Comparison of ENCODE assay signal across 28 cellular contexts in genomic region chr2:67295851-67296250, GRCh38.
DNase-seq lines count a peak whose midpoint lies in the region; ATAC-seq, FAIRE-seq and TF ChIP-seq lines count a peak whose summit lies in the region.
"Had no signal": no experiment of that assay in that cellular context is flagged by ENCODE, and none has a peak within 500 bp of the region (broad histone marks: within the 10 kb centered on the region; RNA-seq: fewer than 3 reads in every experiment).

No MANE protein-coding gene starts in this region.

- no peak for TF ChIP-seq RAD21 in A549 (conservative IDR thresholded peaks at IDR 0.05 in 1 of 2, IDR thresholded peaks at IDR 0.05 in 1 of 2)
- TF ChIP-seq RAD21 in neural cell (conservative IDR thresholded peaks at IDR 0.05): peak; percentile 35

- POLR2A ChIA-PET in A549 (lab: Yijun Ruan, JAX): no interaction called here

- H3K36me3 ChIP-seq in neural cell (ENCODE audit: insufficient read depth, low read length) (no peaks in the 10 kb centered on the region), right lobe of liver (no peaks in the 10 kb centered on the region)
- H3K36me3 ChIP-seq: lower lobe of right lung, neutrophil, spleen, tibial nerve had no signal

- no peaks in the 10 kb centered on the region for H3K79me2 ChIP-seq in neural cell (replicated peaks; ENCODE audit: insufficient read depth, low read length)

- H3K4me3 ChIP-seq in A549: no peak overlapping the region
- H3K4me3 ChIP-seq in neural cell (ENCODE audit: low read length): peak overlapping the region; percentile 40
- no peak overlapping the region for H3K4me3 ChIP-seq in right lobe of liver
- H3K4me3 ChIP-seq: lower lobe of right lung, spleen, tibial nerve had no signal

- H4K20me1 ChIP-seq in neural cell (ENCODE audit: insufficient read depth): no peaks in the 10 kb centered on the region

- TF ChIP-seq CTCF in A549 (IDR thresholded peaks at IDR 0.05): no peak
- TF ChIP-seq CTCF in neural cell (IDR thresholded peaks at IDR 0.05; ENCODE audit: poor library complexity, severe bottlenecking): no peak
- TF ChIP-seq CTCF in right lobe of liver (IDR thresholded peaks at IDR 0.05): no peak

- no peak overlapping the region for H2AFZ ChIP-seq in neural cell (ENCODE audit: low read depth, low read length)

- no peaks in the 10 kb centered on the region for H3K27me3 ChIP-seq in neural cell (ENCODE audit: insufficient read depth, low read depth, low read length)
- no peaks in the 10 kb centered on the region for H3K27me3 ChIP-seq in right lobe of liver
- H3K27me3 ChIP-seq: neutrophil, tibial nerve had no signal

- FAIRE-seq in A549 (lab: Jason Lieb, UNC): no peak
- FAIRE-seq in HTR-8/SVneo (lab: Jason Lieb, UNC): peak; percentile 9
- FAIRE-seq: kidney had no signal

- no peaks in the 10 kb centered on the region for H3K9me2 ChIP-seq in neural cell (ENCODE audit: insufficient read depth, low read length)

- H3K9me3 ChIP-seq in A549 (no peaks in the 10 kb centered on the region), neural cell (ENCODE audit: low read length) (no peaks in the 10 kb centered on the region), right lobe of liver (no peaks in the 10 kb centered on the region)
- H3K9me3 ChIP-seq: lower lobe of right lung, neutrophil, spleen, tibial nerve had no signal

- CTCF ChIA-PET in A549 (lab: Yijun Ruan, JAX): interaction anchor here (0.9 kb wide), 1 partner anchor 42 kb away, joined by 3 read pairs; no protein-coding TSS in a partner anchor

- TF ChIP-seq EP300 in A549 (IDR thresholded peaks at IDR 0.05) (no peak), neural cell (conservative IDR thresholded peaks at IDR 0.05; ENCODE audit: poor library complexity, severe bottlenecking) (no peak)

- H3K4me1 ChIP-seq in A549 (peaks cover 14% of the 10 kb centered on the region), right lobe of liver (no peaks in the 10 kb centered on the region)
- H3K4me1 ChIP-seq: lower lobe of right lung, spleen, tibial nerve had no signal

- peak overlapping the region; percentile 6 for H3K9ac ChIP-seq in neural cell (ENCODE audit: low read length)

- H3K4me2 ChIP-seq in A549: peak overlapping the region; percentile 15
- peak overlapping the region; percentile 28 for H3K4me2 ChIP-seq in neural cell (ENCODE audit: low read length)

- H3K27ac ChIP-seq in A549: peak overlapping the region in 1 of 2 experiments; percentile 7; a peak in 1 of 6 replicates
- peak overlapping the region; percentile 53 for H3K27ac ChIP-seq in caudate nucleus (ENCODE audit: low read depth, low read length)
- peak overlapping the region; percentile 67 for H3K27ac ChIP-seq in neural cell (ENCODE audit: low read length)
- no peak overlapping the region for H3K27ac ChIP-seq in right lobe of liver
- H3K27ac ChIP-seq: C4-2B, lower lobe of right lung, neutrophil, spleen, tibial nerve had no signal

- no peaks in the 10 kb centered on the region for H3F3A ChIP-seq in neural cell (ENCODE audit: insufficient read depth, low read length, poor library complexity, severe bottlenecking)

- WGBS in A549 (ENCODE audit: missing lambda C conversion rate): 22% methylated on average over 4 of the region's 4 CpGs
- 60% methylated on average over 4 of the region's 4 CpGs for WGBS in right lobe of liver (ENCODE audit: insufficient coverage, low coverage, low lambda C conversion rate, missing lambda C conversion rate)

- TF ChIP-seq POLR2A in A549 (IDR thresholded peaks at IDR 0.05; ENCODE audit: low read length) (no peak), right lobe of liver (IDR thresholded peaks at IDR 0.05) (no peak)

- no peak for DNase-seq in A549 (ENCODE audit: low read depth in 1 of 2, low spot score in 1 of 2)
- DNase-seq in HTR-8/SVneo (ENCODE audit: insufficient read length, low spot score): no peak
- DNase-seq in caudate nucleus (lab: John Stamatoyannopoulos, UW): peak in 11 of 61 donors; percentile 0 to 40 (median 4)
- no peak for DNase-seq in COLO829 (ENCODE audit: low spot score)
- DNase-seq in right lobe of liver: no peak
- DNase-seq: activated CD4-positive, alpha-beta T cell treated with anti-CD3 and anti-CD28 coated beads for 1 hour; activated naive CD4-positive, alpha-beta T cell treated with Interleukin-2 at 50 U/mL for 16 hours; activated T-cell treated with anti-CD3 and anti-CD28 coated beads, Interleukin-2, amount 50 U/mL, for 4 hours; DMS153; foreskin fibroblast; GF-D8; HCEC 1CT; Karpas-422; kidney; lower lobe of right lung; NCI-H1694 treated with DMSO at 0.1 percent for 48 hours; NCI-H748 treated with DMSO at 0.1 percent for 48 hours; retina; SHP77; spleen; stimulated activated CD4-positive, alpha-beta T cell treated with anti-CD3 and anti-CD28 coated beads, Interleukin-4, amount 100 ng/mL, for 1 hour; stimulated activated naive CD4-positive, alpha-beta T cell had no signal

- ATAC-seq in A549 (peak; percentile 50 to 59; a peak in 3 of 6 replicates), right lobe of liver (no peak), HG02588 (IDR thresholded peaks at IDR 0.05; ENCODE audit: unreplicated experiment) (no peak), HG02763 (IDR thresholded peaks at IDR 0.05; ENCODE audit: unreplicated experiment) (no peak)
- ATAC-seq: activated T-cell treated with anti-CD3 and anti-CD28 coated beads, Interleukin-2, amount 50 U/mL, for 4 hours; lower lobe of right lung had no signal

- intact Hi-C loops in right lobe of liver (cut with DNase I): no loop called here

TF ChIP-seq in A549, 52 proteins besides CTCF, POLR2A, EP300 and RAD21:
- no peak for TF ChIP-seq HES2 (IDR thresholded peaks at IDR 0.05)

TF ChIP-seq in neural cell, 6 proteins besides CTCF, POLR2A, EP300 and RAD21:
- TF ChIP-seq POLR2AphosphoS5 (IDR thresholded peaks at IDR 0.05) (peak; percentile 6), SMC3 (conservative IDR thresholded peaks at IDR 0.05; ENCODE audit: poor library complexity) (peak; percentile 12), EZH2 (IDR thresholded peaks at IDR 0.05; ENCODE audit: borderline replicate concordance, insufficient read depth, low read length, poor library complexity, severe bottlenecking) (no peak)

Comparison
In these comparisons a context has a peak if more than half of its experiments do, and no peak if none do; other contexts are left out.
1. ATAC-seq: peak in A549 (2 of 2); none in right lobe of liver (0 of 4), HG02588 (single experiment) and HG02763 (single experiment).
2. H3K27ac ChIP-seq: peak in caudate nucleus (single experiment) and neural cell (single experiment); none in right lobe of liver (0 of 3).